In the genomic region with DNA sequence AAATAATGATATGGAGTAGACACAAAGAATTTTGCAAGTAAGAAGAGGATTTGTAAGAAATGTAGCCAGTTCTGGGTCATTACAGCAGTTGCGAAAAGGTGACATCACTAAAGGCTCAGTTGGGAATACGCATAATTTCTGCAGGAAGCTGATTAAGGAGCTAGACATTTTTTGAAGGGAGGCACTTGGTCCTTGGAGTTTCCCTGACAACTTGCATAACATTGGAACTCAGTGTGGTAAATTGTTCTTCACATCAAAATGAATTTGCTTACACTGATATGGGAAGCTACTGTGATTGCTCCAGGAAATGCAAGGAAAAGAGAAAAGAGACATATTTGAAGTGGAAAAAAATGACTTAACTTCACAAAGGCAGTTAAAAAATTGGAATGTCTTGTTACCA, we compare ENCODE assay signal across 16 cellular contexts.
A peak's percentile ranks its signal among the peaks of the same experiment; 100 is the strongest.
DNase-seq lines count a peak whose midpoint lies in the region; ATAC-seq, FAIRE-seq and TF ChIP-seq lines count a peak whose summit lies in the region.
"Had no signal": no experiment of that assay in that cellular context is flagged by ENCODE, and none has a peak within 500 bp of the region (broad histone marks: within the 10 kb centered on the region; RNA-seq: fewer than 3 reads in every experiment).

No MANE protein-coding gene starts in this region.

- no peak overlapping the region for H4K91ac ChIP-seq in trophoblast cell (ENCODE audit: low read depth, low read length)

- H3K27ac ChIP-seq in HepG2 (ENCODE audit: extremely low read length, insufficient read depth, low read length) (no peak overlapping the region), right lobe of liver (no peak overlapping the region), trophoblast cell (ENCODE audit: low read depth, low read length) (no peak overlapping the region), thyroid gland (no peak overlapping the region), psoas muscle (no peak overlapping the region)
- H3K27ac ChIP-seq: 22Rv1, BLaER1 had no signal

- intact Hi-C loops in HepG2 (cut with micrococcal nuclease; ENCODE audit: unreplicated experiment) (no loop called here), right lobe of liver (cut with DNase I) (no loop called here), thyroid gland (cut with DNase I) (no loop called here), psoas muscle (cut with DNase I) (no loop called here)

- H2AFZ ChIP-seq in HepG2 (ENCODE audit: low read length) = no peak overlapping the region
- no peak overlapping the region for H2AFZ ChIP-seq in trophoblast cell (ENCODE audit: insufficient read depth, low read length, poor library complexity)

- H3K4me2 ChIP-seq in HepG2 (ENCODE audit: low read depth, low read length) (no peak overlapping the region), trophoblast cell (ENCODE audit: low read length) (no peak overlapping the region)
- H3K4me2 ChIP-seq: BLaER1 had no signal

- TF ChIP-seq EP300 in HepG2 (IDR thresholded peaks at IDR 0.05; ENCODE audit: low read depth in 2 of 2, low read length in 2 of 2) (no peak), HepG2 (CRISPR knock-in tag; IDR thresholded peaks at IDR 0.05; ENCODE audit: borderline replicate concordance) (no peak)

- H3K9me3 ChIP-seq in HepG2 (ENCODE audit: low read length) (no peaks in the 10 kb centered on the region), right lobe of liver (no peaks in the 10 kb centered on the region), trophoblast cell (ENCODE audit: insufficient read depth, low read depth, low read length) (no peaks in the 10 kb centered on the region), thyroid gland (no peaks in the 10 kb centered on the region), psoas muscle (no peaks in the 10 kb centered on the region)
- H3K9me3 ChIP-seq: BLaER1, Caco-2 had no signal

- H3K4me3 ChIP-seq in HepG2 (replicated peaks in 1 of 3; ENCODE audit: insufficient read depth in 1 of 3, low read depth in 2 of 3, low read length in 3 of 3) (no peak overlapping the region), right lobe of liver (no peak overlapping the region), trophoblast cell (ENCODE audit: low read depth, low read length) (no peak overlapping the region), thyroid gland (replicated peaks in 1 of 3) (no peak overlapping the region), psoas muscle (no peak overlapping the region)
- H3K4me3 ChIP-seq: BLaER1, K562 had no signal

- in situ Hi-C loops in HepG2 (cut with HindIII; ENCODE audit: extremely low pct_ligation_motif_present, low pct_unique_long_range_greater_than_20kb) = no loop called here

- H3K4ac ChIP-seq in trophoblast cell (ENCODE audit: low read depth, low read length) = no peak overlapping the region

- H2BK12ac ChIP-seq in trophoblast cell (ENCODE audit: low read length) = no peak overlapping the region

- no peak overlapping the region for H3K23ac ChIP-seq in trophoblast cell (ENCODE audit: low read length)

- H4K12ac ChIP-seq in trophoblast cell (ENCODE audit: low read depth, low read length) = no peak overlapping the region

- H2BK120ac ChIP-seq in trophoblast cell (ENCODE audit: insufficient read depth, low read length, poor library complexity) = no peak overlapping the region

- 3% methylated on average over 2 of the region's 2 CpGs for WGBS in HepG2 (ENCODE audit: low lambda C conversion rate)
- 69% methylated on average over 2 of the region's 2 CpGs for WGBS in right lobe of liver (ENCODE audit: insufficient coverage, low coverage, low lambda C conversion rate, missing lambda C conversion rate)
- WGBS in trophoblast cell (ENCODE audit: extremely low coverage, insufficient coverage, insufficient read length) = no CpG with 5 or more reads among the region's 2 CpGs
- 85 to 92% methylated on average over 2 of the region's 2 CpGs for WGBS in thyroid gland, 2 donors
- whole genome bisulfite sequencing in psoas muscle, 3 donors = 65 to 73% (median 70%) methylated on average over 2 of the region's 2 CpGs

- TF ChIP-seq POLR2A in HepG2 (IDR thresholded peaks at IDR 0.05; ENCODE audit: insufficient read depth in 1 of 2, low read depth in 2 of 2, low read length in 2 of 2) = no peak
- no peak for TF ChIP-seq POLR2A in right lobe of liver (IDR thresholded peaks at IDR 0.05)
- no peak for TF ChIP-seq POLR2A in thyroid gland (IDR thresholded peaks at IDR 0.05)

- H3K18ac ChIP-seq in trophoblast cell (ENCODE audit: low read length) = no peak overlapping the region

- H3K14ac ChIP-seq in trophoblast cell (ENCODE audit: low read length) = no peak overlapping the region

- ATAC-seq in HepG2 = no peak
- no peak for ATAC-seq in right lobe of liver
- no peak for ATAC-seq in psoas muscle
- ATAC-seq: K562 had no signal

- no peak overlapping the region for H2BK5ac ChIP-seq in trophoblast cell (ENCODE audit: low read depth, low read length, poor library complexity)

- H4K8ac ChIP-seq in trophoblast cell (ENCODE audit: low read depth, low read length) = no peak overlapping the region

- H3K9ac ChIP-seq in HepG2 (ENCODE audit: insufficient read depth, low read depth, low read length) = no peak overlapping the region
- H3K9ac ChIP-seq in trophoblast cell (ENCODE audit: low read length) = no peak overlapping the region
- H3K9ac ChIP-seq: BLaER1 had no signal

- BruUV-seq in HepG2 (replicated peaks; lab: Mats Ljungman, UMichigan) = no TSS peak

- H3K79me2 ChIP-seq in HepG2 (ENCODE audit: insufficient read depth, low read length) = no peaks in the 10 kb centered on the region
- H3K79me2 ChIP-seq in trophoblast cell (ENCODE audit: control insufficient read depth, insufficient read depth, low read length, poor library complexity) = no peaks in the 10 kb centered on the region

- FAIRE-seq in HepG2 (lab: Jason Lieb, UNC) = no peak
- FAIRE-seq: HTR-8/SVneo, K562 had no signal

- H3K27me3 ChIP-seq in HepG2 (ENCODE audit: control insufficient read depth in 1 of 2, insufficient read depth in 2 of 2, low read length in 2 of 2) (no peaks in the 10 kb centered on the region), right lobe of liver (no peaks in the 10 kb centered on the region), trophoblast cell (ENCODE audit: insufficient read depth, low read length) (no peaks in the 10 kb centered on the region), thyroid gland (no peaks in the 10 kb centered on the region), psoas muscle (ENCODE audit: insufficient read depth in 3 of 3, low read length in 2 of 3) (no peaks in the 10 kb centered on the region)
- H3K27me3 ChIP-seq: BLaER1 had no signal

- TF ChIP-seq RAD21 in HepG2 (CRISPR knock-in tag; IDR thresholded peaks at IDR 0.05) = no peak

- DNase-seq in HepG2 (ENCODE audit: low spot score) = no peak
- no peak for DNase-seq in right lobe of liver
- peak; percentile 9 for DNase-seq in iPS DF 19.7 (ENCODE audit: low read depth, low spot score)
- DNase-seq in trophoblast cell = peak; percentile 14 to 58
- DNase-seq in DMS153 treated with DMSO at 0.1 percent for 48 hours (lab: John Stamatoyannopoulos, UW; ENCODE audit: unreplicated experiment) = no peak
- DNase-seq in thyroid gland = no peak
- no peak for DNase-seq in psoas muscle
- DNase-seq: AML-193; Caco-2; CD8-positive, alpha-beta memory T cell; GOT3; H9 had no signal

- CTCF ChIA-PET in HepG2 (lab: Yijun Ruan, JAX; ENCODE audit: low intra/inter-chr PET ratio, low total read pairs) = no interaction called here

- POLR2A ChIA-PET in HepG2 (lab: Yijun Ruan, JAX) = no interaction called here

- H4K20me1 ChIP-seq in HepG2 (ENCODE audit: insufficient read depth, low read length) = no peaks in the 10 kb centered on the region
- H4K20me1 ChIP-seq: BLaER1 had no signal

- TF ChIP-seq CTCF in HepG2 (CRISPR knock-in tag; IDR thresholded peaks at IDR 0.05) (no peak), right lobe of liver (IDR thresholded peaks at IDR 0.05) (no peak), thyroid gland (IDR thresholded peaks at IDR 0.05) (no peak), psoas muscle (IDR thresholded peaks at IDR 0.05) (no peak)

- H3K79me1 ChIP-seq in trophoblast cell (ENCODE audit: low read length) = no peaks in the 10 kb centered on the region

- H3K36me3 ChIP-seq in HepG2 (replicated peaks in 1 of 2; ENCODE audit: control insufficient read depth in 1 of 2, insufficient read depth in 2 of 2, low read length in 2 of 2) = no peaks in the 10 kb centered on the region
- H3K36me3 ChIP-seq in right lobe of liver = no peaks in the 10 kb centered on the region
- no peaks in the 10 kb centered on the region for H3K36me3 ChIP-seq in trophoblast cell (ENCODE audit: control insufficient read depth in 1 of 2, insufficient read depth in 2 of 2, low read length in 2 of 2)
- no peaks in the 10 kb centered on the region for H3K36me3 ChIP-seq in thyroid gland
- no peaks in the 10 kb centered on the region for H3K36me3 ChIP-seq in psoas muscle (ENCODE audit: insufficient read depth in 1 of 2, low read depth in 1 of 2)
- H3K36me3 ChIP-seq: BLaER1 had no signal

- no peak overlapping the region for H2AK5ac ChIP-seq in trophoblast cell (ENCODE audit: low read length)

- H3K4me1 ChIP-seq in HepG2 (ENCODE audit: insufficient read depth, low read length) (no peaks in the 10 kb centered on the region), right lobe of liver (no peaks in the 10 kb centered on the region), trophoblast cell (ENCODE audit: control insufficient read depth in 1 of 2, insufficient read depth in 2 of 2, low read length in 2 of 2) (no peaks in the 10 kb centered on the region), thyroid gland (no peaks in the 10 kb centered on the region), psoas muscle (no peaks in the 10 kb centered on the region)
- H3K4me1 ChIP-seq: BLaER1, Caco-2 had no signal

TF ChIP-seq in HepG2, 621 proteins besides CTCF, POLR2A, EP300 and RAD21:
- TF ChIP-seq ETV6 (CRISPR knock-in tag; conservative IDR thresholded peaks at IDR 0.05) (no peak), ATF7 (IDR thresholded peaks at IDR 0.05) (0 out of 2 replicates have a peak, but pooled peaks have one; percentile 6), ATF7 (CRISPR knock-in tag; IDR thresholded peaks at IDR 0.05) (no peak)
TF ChIP-seq in HepG2: peak in this region for 1.

Comparison
In these comparisons a context has a peak if more than half of its experiments do, and no peak if none do; other contexts are left out.
1. DNase-seq: peak in iPS DF 19.7 (single experiment) and trophoblast cell (2 of 2); none in HepG2 (single experiment), right lobe of liver (0 of 3), DMS153 treated with DMSO at 0.1 percent for 48 hours (single experiment), thyroid gland (0 of 2) and psoas muscle (0 of 2).